14 cellular contexts compared by ENCODE assay signal in the genomic region with DNA sequence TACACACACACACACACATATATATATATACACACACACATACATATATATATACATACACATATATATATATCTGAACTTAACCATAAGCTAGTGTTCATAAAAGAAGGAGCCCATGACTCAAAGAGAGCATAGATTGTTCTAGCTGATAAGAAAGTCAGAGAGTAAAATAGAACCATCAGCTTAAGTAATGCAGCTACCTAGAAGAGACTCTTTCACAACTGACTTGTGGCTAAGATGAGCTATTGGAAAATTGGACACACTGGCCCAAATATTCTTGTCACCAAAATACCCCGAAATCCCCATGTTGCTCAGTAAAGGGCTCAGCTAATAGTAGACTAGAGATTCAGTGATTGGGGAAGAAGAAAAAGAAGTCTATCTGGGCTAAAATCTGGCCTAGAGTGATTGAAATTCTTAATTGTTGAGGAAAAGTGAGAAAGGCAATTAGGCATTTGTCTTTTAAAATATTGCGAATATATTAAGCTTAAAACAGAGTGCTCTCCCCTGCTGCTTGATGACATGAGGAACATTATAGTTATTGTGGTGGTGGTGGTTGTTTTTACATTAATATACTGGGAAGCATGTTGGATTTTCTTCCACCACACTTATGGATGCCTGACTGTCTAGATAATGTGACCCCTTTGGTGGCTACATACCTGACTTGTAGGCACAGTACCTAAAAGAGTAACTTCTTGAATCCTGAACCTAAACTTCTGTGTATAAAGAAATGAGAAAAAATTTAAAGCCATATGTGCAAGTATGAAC. TPM values are rescaled to one million over a fixed set of nuclear protein-coding genes. Genes with fewer than 3 reads are reported as not detected.
DNase-seq lines count a peak whose midpoint lies in the region; ATAC-seq and TF ChIP-seq lines count a peak whose summit lies in the region.
"Had no signal": no experiment of that assay in that cellular context is flagged by ENCODE, and none has a peak within 500 bp of the region (broad histone marks: within the 10 kb centered on the region; RNA-seq: fewer than 3 reads in every experiment).

No MANE protein-coding gene starts in this region.

- peaks cover 80% of the 10 kb centered on the region for H3K4me1 Mint-ChIP-seq in activated T-cell treated with anti-CD3 and anti-CD28 coated beads, Interleukin-2, amount 50 U/mL, for 4 hours (ENCODE audit: low read depth)
- H3K4me1 Mint-ChIP-seq in activated naive CD8-positive, alpha-beta T cell treated with anti-CD3 and anti-CD28 coated beads, Interleukin-2, amount 50 U/mL, for 24 hours = peaks cover 82% of the 10 kb centered on the region

- no peaks in the 10 kb centered on the region for H3K27me3 ChIP-seq in adrenal gland
- H3K27me3 ChIP-seq: vagina had no signal

- no peak for TF ChIP-seq POLR2A in adrenal gland (IDR thresholded peaks at IDR 0.05)

- peak overlapping the region; percentile 97 for H3K4me3 Mint-ChIP-seq in activated T-cell treated with anti-CD3 and anti-CD28 coated beads, Interleukin-2, amount 50 U/mL, for 4 hours
- H3K4me3 Mint-ChIP-seq in activated naive CD8-positive, alpha-beta T cell treated with anti-CD3 and anti-CD28 coated beads, Interleukin-2, amount 50 U/mL, for 24 hours = peak overlapping the region; percentile 100

- H3K4me3 ChIP-seq in adrenal gland = no peak overlapping the region
- H3K4me3 ChIP-seq: cardiac muscle cell, esophagus muscularis mucosa, vagina had no signal

- H3K27ac ChIP-seq in adrenal gland = no peak overlapping the region
- H3K27ac ChIP-seq: cardiac muscle cell, esophagus muscularis mucosa, vagina had no signal

- H3K9me3 Mint-ChIP-seq in activated T-cell treated with anti-CD3 and anti-CD28 coated beads, Interleukin-2, amount 50 U/mL, for 4 hours = no peaks in the 10 kb centered on the region
- H3K9me3 Mint-ChIP-seq in activated naive CD8-positive, alpha-beta T cell treated with anti-CD3 and anti-CD28 coated beads, Interleukin-2, amount 50 U/mL, for 24 hours = no peaks in the 10 kb centered on the region

- no peaks in the 10 kb centered on the region for H3K9me3 ChIP-seq in adrenal gland (replicated peaks in 1 of 3)
- H3K9me3 ChIP-seq: esophagus muscularis mucosa, vagina had no signal

- H3K27ac Mint-ChIP-seq in activated naive CD8-positive, alpha-beta T cell treated with anti-CD3 and anti-CD28 coated beads, Interleukin-2, amount 50 U/mL, for 24 hours = peak overlapping the region; percentile 95

- ATAC-seq in activated T-cell treated with anti-CD3 and anti-CD28 coated beads, Interleukin-2, amount 50 U/mL, for 4 hours = peak; percentile 57 to 74
- ATAC-seq in activated naive CD8-positive, alpha-beta T cell treated with anti-CD3 and anti-CD28 coated beads, Interleukin-2, amount 50 U/mL, for 24 hours = peak; percentile 76
- ATAC-seq in stimulated activated naive CD8-positive, alpha-beta T cell treated with anti-CD3 and anti-CD28 coated beads, Interleukin-15, Interleukin-2, amounts not matched to agents 100 U/mL and 50 U/mL, for 24 hours = peak; percentile 64

- 84 to 92% (median 89%) methylated on average over 2 of the region's 2 CpGs for WGBS in adrenal gland, 4 donors

- H3K36me3 ChIP-seq in adrenal gland (replicated peaks in 1 of 2) = no peaks in the 10 kb centered on the region
- H3K36me3 ChIP-seq: cardiac muscle cell, esophagus muscularis mucosa, vagina had no signal

- TF ChIP-seq CTCF in adrenal gland (IDR thresholded peaks at IDR 0.05) = no peak

- H3K4me1 ChIP-seq in adrenal gland (replicated peaks in 1 of 2) = no peaks in the 10 kb centered on the region
- H3K4me1 ChIP-seq: esophagus muscularis mucosa, vagina had no signal

- no peaks in the 10 kb centered on the region for H3K27me3 Mint-ChIP-seq in activated T-cell treated with anti-CD3 and anti-CD28 coated beads, Interleukin-2, amount 50 U/mL, for 4 hours (ENCODE audit: low read depth)
- H3K27me3 Mint-ChIP-seq in activated naive CD8-positive, alpha-beta T cell treated with anti-CD3 and anti-CD28 coated beads, Interleukin-2, amount 50 U/mL, for 24 hours = no peaks in the 10 kb centered on the region

- no peak for DNase-seq in activated T-cell treated with anti-CD3 and anti-CD28 coated beads, Interleukin-2, amount 50 U/mL, for 4 hours
- no peak for DNase-seq in activated T-cell treated with anti-CD3 and anti-CD28 coated beads, Interleukin-2, amount 50 U/mL, for 48 hours
- peak; percentile 30 for DNase-seq in MV-4-11 (lab: John Stamatoyannopoulos, UW)
- DNase-seq in activated naive CD8-positive, alpha-beta T cell treated with anti-CD3 and anti-CD28 coated beads, Interleukin-2, amount 50 U/mL, for 24 hours = no peak
- no peak for DNase-seq in stimulated activated naive CD8-positive, alpha-beta T cell treated with anti-CD3 and anti-CD28 coated beads, Interleukin-15, Interleukin-2, amounts not matched to agents 100 U/mL and 50 U/mL, for 24 hours
- no peak for DNase-seq in NCI-H2171 (lab: John Stamatoyannopoulos, UW)
- no peak for DNase-seq in HEK293T (ENCODE audit: extremely low spot score)
- DNase-seq in adrenal gland = no peak
- DNase-seq: posterior cingulate gyrus had no signal

- POLR2A ChIA-PET in HEK293T (lab: Yijun Ruan, JAX) = no interaction called here

- intact Hi-C loops in adrenal gland (cut with DNase I) = no loop called here

- H3K36me3 Mint-ChIP-seq in activated T-cell treated with anti-CD3 and anti-CD28 coated beads, Interleukin-2, amount 50 U/mL, for 4 hours (ENCODE audit: insufficient read depth) = peaks cover 84% of the 10 kb centered on the region
- H3K36me3 Mint-ChIP-seq in activated naive CD8-positive, alpha-beta T cell treated with anti-CD3 and anti-CD28 coated beads, Interleukin-2, amount 50 U/mL, for 24 hours (ENCODE audit: low read depth) = peaks cover 85% of the 10 kb centered on the region

- CTCF ChIA-PET in HEK293T (lab: Yijun Ruan, JAX) = interaction anchor here (0.6 to 0.9 kb wide), 2 partner anchors 35 to 40 kb away, joined by 3 read pairs; no protein-coding TSS in a partner anchor

TF ChIP-seq in HEK293T, 16 proteins besides CTCF, POLR2A, EP300 and RAD21:
- TF ChIP-seq L3MBTL2 (conservative IDR thresholded peaks at IDR 0.05) = no peak
- TF ChIP-seq TARDBP (IDR thresholded peaks at IDR 0.05) = no peak
- no peak for TF ChIP-seq NFRKB (IDR thresholded peaks at IDR 0.05)
- TF ChIP-seq LEF1 (IDR thresholded peaks at IDR 0.05; ENCODE audit: borderline replicate concordance) = no peak
- TF ChIP-seq ARNT (IDR thresholded peaks at IDR 0.05) = no peak
- no peak for TF ChIP-seq SP1 (IDR thresholded peaks at IDR 0.05)
TF ChIP-seq in HEK293T: peak in this region for 0.

RNA-seq across cellular contexts. Expression of a gene that starts 6.3 kb away (rescaled TPM):
- 100 to 1,000 TPM in 1 of 3 donors, 10 to 100 TPM in 2; 69.2 to 138 (median 96.6) TPM for total RNA-seq in activated T-cell treated with anti-CD3 and anti-CD28 coated beads, Interleukin-2, amount 50 U/mL, for 4 hours
- total RNA-seq in adrenal gland = 1 to 10 TPM in 2 of 8 donors, under 1 TPM in 5, not detected in 1; 0.14 to 1.6 (median 0.42) TPM
- under 1 TPM; 0.07 to 0.16 (median 0.10) TPM for polyA plus RNA-seq in adrenal gland
- total RNA-seq: cardiac muscle cell, LHCN-M2, lung microvascular endothelial cell had no signal
- polyA plus RNA-seq: cardiac muscle cell had no signal

Comparison
In these comparisons a context has a peak if more than half of its experiments do, and no peak if none do; other contexts are left out.
1. RNA of a gene that starts 6.3 kb away (total RNA-seq): 69.2 to 138 TPM in activated T-cell treated with anti-CD3 and anti-CD28 coated beads, Interleukin-2, amount 50 U/mL, for 4 hours; 0.14 to 1.6 TPM in adrenal gland; every median in the first group is over 10 times any median in the second.
2. Peak in every context shown above with its lines, with median percentiles within 50 percentile points of each other: ATAC-seq.